In genomic region chr14:61103541-61104339, GRCh38 we compare ENCODE assay signal across 9 cellular contexts.
A peak's percentile ranks its signal among the peaks of the same experiment; 100 is the strongest.
DNase-seq lines count a peak whose midpoint lies in the region; ATAC-seq and TF ChIP-seq lines count a peak whose summit lies in the region.
"Had no signal": no experiment of that assay in that cellular context is flagged by ENCODE, and none has a peak within 500 bp of the region (broad histone marks: within the 10 kb centered on the region; RNA-seq: fewer than 3 reads in every experiment).

No MANE protein-coding gene starts in this region.

- ATAC-seq in HG03520 (IDR thresholded peaks at IDR 0.05; ENCODE audit: unreplicated experiment), result peak; percentile 86

- TF ChIP-seq CTCF in AG09309 (IDR thresholded peaks at IDR 0.05; ENCODE audit: control insufficient read depth, insufficient read depth, low read depth, low read length, missing control alignments) (no peak), sigmoid colon (IDR thresholded peaks at IDR 0.05) (no peak)

- no peaks in the 10 kb centered on the region for H3K27me3 ChIP-seq in sigmoid colon

- TF ChIP-seq POLR2A in sigmoid colon (IDR thresholded peaks at IDR 0.05), result no peak

- TF ChIP-seq EP300 in sigmoid colon (IDR thresholded peaks at IDR 0.05), result no peak

- H3K36me3 ChIP-seq in sigmoid colon, result no peaks in the 10 kb centered on the region

- DNase-seq in AG09309 (ENCODE audit: low read depth), result peak; percentile 93
- DNase-seq in GM19238 (ENCODE audit: insufficient read length, low spot score), result peak; percentile 15
- peak; percentile 46 to 65 for DNase-seq in activated CD4-positive, alpha-beta T cell treated with anti-CD3 and anti-CD28 coated beads, Interleukin-2, amount 50 U/mL, for 48 hours
- peak; percentile 87 for DNase-seq in glomerular endothelial cell (ENCODE audit: extremely low read depth, low read depth, low spot score)
- peak; percentile 76 for DNase-seq in sigmoid colon
- no peak for DNase-seq in activated CD4-positive, CD25-positive, alpha-beta regulatory T cell treated with anti-CD3 and anti-CD28 coated beads, Interleukin-2, amount 50 U/mL, for 72 hours
- no peak for DNase-seq in RPMI8226

- peak overlapping the region; percentile 51 to 84 (median 68) for H3K27ac ChIP-seq in sigmoid colon
- H3K27ac ChIP-seq: parathyroid adenoma had no signal

- intact Hi-C loops in sigmoid colon (cut with DNase I), result no loop called here

- no peaks in the 10 kb centered on the region for H3K9me3 ChIP-seq in sigmoid colon

- H3K4me1 ChIP-seq in sigmoid colon, result peaks cover 0 to 45% (median 39%) of the 10 kb centered on the region in 4 donors

- 58 to 59% methylated on average over 11 of the region's 11 CpGs for WGBS in sigmoid colon, 2 donors

- H3K4me3 ChIP-seq in AG09309 (ENCODE audit: control insufficient read depth, low read depth, low read length) (no peak overlapping the region), sigmoid colon (peak overlapping the region in 1 of 4 donors; percentile 21)

Comparison
In these comparisons a context has a peak if more than half of its experiments do, and no peak if none do; other contexts are left out.
1. DNase-seq: peak in AG09309 (single experiment), GM19238 (single experiment), activated CD4-positive, alpha-beta T cell treated with anti-CD3 and anti-CD28 coated beads, Interleukin-2, amount 50 U/mL, for 48 hours (2 of 2), glomerular endothelial cell (single experiment) and sigmoid colon (single experiment); none in activated CD4-positive, CD25-positive, alpha-beta regulatory T cell treated with anti-CD3 and anti-CD28 coated beads, Interleukin-2, amount 50 U/mL, for 72 hours (single experiment) and RPMI8226 (single experiment).